In genomic region chr14:33545696-33546095, GRCh38 we compare ENCODE assay signal across 27 cellular contexts.
"Had no signal": no experiment of that assay in that cellular context is flagged by ENCODE, and none has a peak within 500 bp of the region (broad histone marks: within the 10 kb centered on the region; RNA-seq: fewer than 3 reads in every experiment).

No MANE protein-coding gene starts in this region.

- FAIRE-seq: kidney had no signal

- H3K36me3 ChIP-seq: left lung, lower lobe of right lung, ovary, prostate gland, stomach, thyroid gland, transverse colon, upper lobe of left lung, vagina had no signal

- ATAC-seq: left colon; left lung; lower lobe of right lung; mucosa of descending colon; naive thymus-derived CD4-positive, alpha-beta T cell; natural killer cell treated with Interleukin-12 subunit alpha and Interleukin-12 subunit beta and Interleukin-15 and Interleukin-18, amount 100 ng/mL, for 72 hours; right cardiac atrium; sciatic nerve; stimulated activated naive B cell treated with anti-CD40 and anti-IgM and Interleukin-4, amounts not matched to agents 10 μg/mL and 1 μg/mL and 100 μg/mL, for 72 hours; stimulated activated naive CD8-positive, alpha-beta T cell treated with anti-CD3 and anti-CD28 coated beads, Interleukin-15, Interleukin-2, amounts not matched to agents 100 U/mL and 50 U/mL, for 24 hours had no signal

- H3K9me3 ChIP-seq: left lung, lower lobe of right lung, mucosa of descending colon, ovary, prostate gland, testis, thyroid gland, transverse colon, upper lobe of left lung, vagina had no signal

- H3K4me3 ChIP-seq: left lung, lower lobe of right lung, mucosa of descending colon, ovary, prostate gland, skin epidermis, stomach, testis, thyroid gland, transverse colon, upper lobe of left lung, vagina had no signal

- DNase-seq: hippocampal formation; kidney; left colon; left lung; lower lobe of right lung; mesendoderm; mucosa of descending colon; naive thymus-derived CD4-positive, alpha-beta T cell; ovary; retina; right cardiac atrium; stimulated activated CD4-positive, alpha-beta T cell treated with anti-CD3 and anti-CD28 coated beads, Interleukin-12 subunit alpha, Interleukin-12 subunit beta, amount 100 ng/mL, for 4 hours; stimulated activated CD4-positive, alpha-beta T cell treated with anti-CD3 and anti-CD28 coated beads, Interleukin-15, amount 100 ng/mL, for 24 hours; stimulated activated CD4-positive, alpha-beta T cell treated with anti-CD3 and anti-CD28 coated beads, Interleukin-2, amount 100 ng/mL, for 24 hours; stimulated activated CD4-positive, alpha-beta T cell treated with anti-CD3 and anti-CD28 coated beads, Interleukin-4, amount 100 ng/mL, for 1 hour; stimulated activated naive B cell treated with anti-CD40 and anti-IgM and Interleukin-4, amounts not matched to agents 10 μg/mL and 1 μg/mL and 100 μg/mL, for 72 hours; stimulated activated naive CD8-positive, alpha-beta T cell treated with anti-CD3 and anti-CD28 coated beads, Interleukin-15, Interleukin-2, amounts not matched to agents 100 U/mL and 50 U/mL, for 24 hours; stomach; testis; thyroid gland; transverse colon; upper lobe of left lung had no signal

- H3K27ac ChIP-seq: left lung, lower lobe of right lung, ovary, prostate gland, skin epidermis, stomach, testis, thyroid gland, transverse colon, upper lobe of left lung, vagina had no signal

- H3K4me1 ChIP-seq: left lung, lower lobe of right lung, prostate gland, testis, thyroid gland, transverse colon, upper lobe of left lung, vagina had no signal

- H3K27me3 ChIP-seq: left lung, ovary, stomach, testis, thyroid gland, transverse colon, upper lobe of left lung, vagina had no signal
